9 cellular contexts compared by ENCODE assay signal in genomic region chr5:173010547-173011464, GRCh38. TPM values are rescaled to one million over a fixed set of nuclear protein-coding genes. Genes with fewer than 3 reads are reported as not detected.
DNase-seq lines count a peak whose midpoint lies in the region; ATAC-seq and TF ChIP-seq lines count a peak whose summit lies in the region.
"Had no signal": no experiment of that assay in that cellular context is flagged by ENCODE, and none has a peak within 500 bp of the region (broad histone marks: within the 10 kb centered on the region; RNA-seq: fewer than 3 reads in every experiment).

No MANE protein-coding gene starts in this region.

- WGBS in psoas muscle, 3 donors = 66 to 68% (median 67%) methylated on average over 11 of the region's 11 CpGs

- H3K36me3 ChIP-seq in right atrium auricular region (no peaks in the 10 kb centered on the region), psoas muscle (ENCODE audit: insufficient read depth in 1 of 2, low read depth in 1 of 2) (no peaks in the 10 kb centered on the region)

- TF ChIP-seq CTCF in astrocyte of the cerebellum (IDR thresholded peaks at IDR 0.05; ENCODE audit: low read depth, low read length, missing control alignments) (peak; percentile 24), right atrium auricular region (IDR thresholded peaks at IDR 0.05) (peak in 1 of 2 donors; percentile 77), psoas muscle (IDR thresholded peaks at IDR 0.05) (peak; percentile 52)

- intact Hi-C loops in psoas muscle (cut with DNase I) = no loop called here

- H3K4me1 ChIP-seq in right atrium auricular region (peaks cover 0 to 49% of the 10 kb centered on the region in 2 donors), psoas muscle (peaks cover 32% of the 10 kb centered on the region)

- H3K27me3 ChIP-seq in right atrium auricular region (no peaks in the 10 kb centered on the region), psoas muscle (ENCODE audit: insufficient read depth in 3 of 3, low read length in 2 of 3) (no peaks in the 10 kb centered on the region)

- H3K9me3 ChIP-seq in right atrium auricular region = no peaks in the 10 kb centered on the region
- no peaks in the 10 kb centered on the region for H3K9me3 ChIP-seq in psoas muscle

- H3K27ac ChIP-seq in right atrium auricular region (peak overlapping the region; percentile 11 to 26), psoas muscle (no peak overlapping the region)
- H3K27ac ChIP-seq: epithelial cell of prostate had no signal

- no peak overlapping the region for H3K4me3 ChIP-seq in astrocyte of the cerebellum (ENCODE audit: low read depth, low read length)
- H3K4me3 ChIP-seq in right atrium auricular region = no peak overlapping the region
- H3K4me3 ChIP-seq in psoas muscle = no peak overlapping the region

- ATAC-seq in psoas muscle (peak; percentile 75 to 87 (median 85)), HG03175 (IDR thresholded peaks at IDR 0.05; ENCODE audit: unreplicated experiment) (no peak)

- in situ Hi-C loops in astrocyte of the cerebellum (cut with HindIII; ENCODE audit: low sequenced_read_pairs) = no loop called here

- peak; percentile 24 for DNase-seq in GM04504 (ENCODE audit: low read depth)
- no peak for DNase-seq in astrocyte of the cerebellum (ENCODE audit: low read depth)
- DNase-seq in right atrium auricular region (ENCODE audit: low spot score) = peak; percentile 78
- DNase-seq in psoas muscle = peak; percentile 40 to 70
- no peak for DNase-seq in HT-29 (ENCODE audit: low spot score)
- DNase-seq in inferior parietal cortex (ENCODE audit: extremely low spot score) = no peak
- no peak for DNase-seq in stimulated activated CD4-positive, alpha-beta T cell treated with anti-CD3 and anti-CD28 coated beads, Interleukin-4, amount 100 ng/mL, for 4 hours

RNA-seq across cellular contexts. Expression of gene ATP6V0E1, which starts 27.2 kb away (rescaled TPM):
- total RNA-seq in right atrium auricular region (100 to 1,000 TPM; 156 to 193 TPM), psoas muscle (100 to 1,000 TPM in 3 of 4 donors, 10 to 100 TPM in 1; 97.8 to 176 (median 147) TPM)
- polyA plus RNA-seq in psoas muscle = 100 to 1,000 TPM; 156 to 319 (median 201) TPM
- total RNA-seq in HT-29 (2014; rRNA removed; shearing (Covaris generic)) = 90.3 and 90.5 TPM in 2 replicates

RNA-seq across cellular contexts. Expression of gene CREBRF, which starts 45.3 kb away (rescaled TPM):
- total RNA-seq in right atrium auricular region = 10 to 100 TPM; 20.9 to 22.5 TPM
- total RNA-seq in psoas muscle = 10 to 100 TPM; 13.1 to 17.1 (median 14.0) TPM
- polyA plus RNA-seq in psoas muscle = 1 to 10 TPM in 2 of 3 donors, under 1 TPM in 1; 0.92 to 6.6 (median 4.5) TPM
- total RNA-seq in HT-29 (2014; rRNA removed; shearing (Covaris generic)) = 3.8 and 6.0 TPM in 2 replicates

RNA-seq across cellular contexts. Expression of gene RPL26L1, which starts 51.6 kb away (rescaled TPM):
- total RNA-seq in right atrium auricular region = 10 to 100 TPM; 21.1 to 30.1 TPM
- 10 to 100 TPM; 21.5 to 31.4 (median 27.7) TPM for total RNA-seq in psoas muscle
- 10 to 100 TPM; 33.3 to 80.9 (median 50.7) TPM for polyA plus RNA-seq in psoas muscle
- total RNA-seq in HT-29 (2014; rRNA removed; shearing (Covaris generic)) = 36.6 and 41.9 TPM in 2 replicates

Comparison
In these comparisons a context has a peak if more than half of its experiments do, and no peak if none do; other contexts are left out.
1. DNase-seq: peak in GM04504 (single experiment), right atrium auricular region (single experiment) and psoas muscle (2 of 2); none in astrocyte of the cerebellum (single experiment), HT-29 (single experiment), inferior parietal cortex (single experiment) and stimulated activated CD4-positive, alpha-beta T cell treated with anti-CD3 and anti-CD28 coated beads, Interleukin-4, amount 100 ng/mL, for 4 hours (0 of 2).